10 cellular contexts compared by ENCODE assay signal in the genomic region with DNA sequence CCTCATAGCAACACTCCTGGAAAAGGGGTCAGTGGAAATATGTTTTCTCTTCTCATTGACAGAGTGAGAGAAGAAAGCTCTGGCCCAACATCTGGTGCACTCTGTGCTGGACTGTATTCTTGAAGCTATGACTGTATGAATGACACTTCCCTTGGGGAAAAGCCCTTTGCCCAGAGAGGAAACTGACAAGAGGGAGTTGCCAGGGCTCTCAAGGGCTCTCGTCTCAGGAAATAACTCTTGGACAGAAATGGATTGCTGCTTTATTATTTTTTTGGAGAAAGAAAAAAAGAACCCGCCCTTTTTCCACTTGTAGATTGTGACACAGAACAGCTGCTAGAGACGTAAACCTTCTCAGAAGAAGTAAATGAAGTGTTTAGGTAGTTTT. TPM values are rescaled to one million over a fixed set of nuclear protein-coding genes. Genes with fewer than 3 reads are reported as not detected.
A peak's percentile ranks its signal among the peaks of the same experiment; 100 is the strongest.
DNase-seq lines count a peak whose midpoint lies in the region; ATAC-seq and TF ChIP-seq lines count a peak whose summit lies in the region.
"Had no signal": no experiment of that assay in that cellular context is flagged by ENCODE, and none has a peak within 500 bp of the region (broad histone marks: within the 10 kb centered on the region; RNA-seq: fewer than 3 reads in every experiment).

No MANE protein-coding gene starts in this region.

- peak overlapping the region; percentile 34 for H3K4me2 ChIP-seq in Loucy (ENCODE audit: low read depth, low read length, poor library complexity, severe bottlenecking)

- H3K27me3 ChIP-seq in Loucy (ENCODE audit: insufficient read depth, low read length, poor library complexity, severe bottlenecking) (no peaks in the 10 kb centered on the region), neutrophil (no peaks in the 10 kb centered on the region), colonic mucosa (no peaks in the 10 kb centered on the region)

- H3K4me3 ChIP-seq in Loucy (ENCODE audit: low read length, poor library complexity, severe bottlenecking) = no peak overlapping the region
- H3K4me3 ChIP-seq in neutrophil (ENCODE audit: low read depth in 1 of 2, low read length in 1 of 2) = peak overlapping the region; percentile 15 to 30
- no peak overlapping the region for H3K4me3 ChIP-seq in colonic mucosa

- no peak overlapping the region for H2AFZ ChIP-seq in Loucy (ENCODE audit: low read length)

- no peaks in the 10 kb centered on the region for H3K79me2 ChIP-seq in Loucy (ENCODE audit: insufficient read depth, low read length)

- H3K9me3 ChIP-seq in Loucy (ENCODE audit: insufficient read depth, low read depth, low read length) (no peaks in the 10 kb centered on the region), neutrophil (no peaks in the 10 kb centered on the region), colonic mucosa (no peaks in the 10 kb centered on the region)

- no peak for TF ChIP-seq CTCF in Loucy (conservative IDR thresholded peaks at IDR 0.05; ENCODE audit: low read length)
- TF ChIP-seq CTCF in neutrophil (IDR thresholded peaks at IDR 0.05) = no peak
- TF ChIP-seq CTCF in colonic mucosa (IDR thresholded peaks at IDR 0.05) = no peak

- H4K20me1 ChIP-seq in Loucy (ENCODE audit: insufficient read depth, low read length, poor library complexity, severe bottlenecking) = no peaks in the 10 kb centered on the region

- no peaks in the 10 kb centered on the region for H3F3A ChIP-seq in Loucy (ENCODE audit: low read depth)

- peak overlapping the region; percentile 76 for H3K27ac ChIP-seq in neutrophil
- no peak overlapping the region for H3K27ac ChIP-seq in colonic mucosa
- H3K27ac ChIP-seq: foreskin keratinocyte had no signal

- peaks cover 27% of the 10 kb centered on the region for H3K4me1 ChIP-seq in Loucy (ENCODE audit: insufficient read depth, low read length, poor library complexity, severe bottlenecking)
- H3K4me1 ChIP-seq in neutrophil (ENCODE audit: control insufficient read depth in 1 of 2, insufficient read depth in 1 of 2, low read depth in 1 of 2, low read length in 1 of 2) = peaks cover 72 to 81% of the 10 kb centered on the region in 2 experiments
- no peaks in the 10 kb centered on the region for H3K4me1 ChIP-seq in colonic mucosa
- H3K4me1 ChIP-seq: foreskin keratinocyte had no signal

- H3K9me2 ChIP-seq in Loucy (replicated peaks; ENCODE audit: low read depth, low read length) = no peaks in the 10 kb centered on the region

- DNase-seq in DMS53 treated with DMSO at 0.1 percent for 48 hours (lab: John Stamatoyannopoulos, UW; ENCODE audit: unreplicated experiment) (peak; percentile 13), colonic mucosa (no peak)
- DNase-seq in activated effector memory CD4-positive, alpha-beta T cell treated with Interleukin-2 at 50 U/mL for 16 hours = no peak
- DNase-seq: foreskin keratinocyte, NCI-H2227 treated with DMSO at 0.1 percent for 48 hours had no signal

- H3K9ac ChIP-seq in Loucy (ENCODE audit: low read depth, low read length, poor library complexity, severe bottlenecking) = no peak overlapping the region
- no peak overlapping the region for H3K9ac ChIP-seq in colonic mucosa (ENCODE audit: low read depth in 2 of 2, low read length in 2 of 2)

- H3K36me3 ChIP-seq in Loucy (ENCODE audit: insufficient read depth, low read length) (no peaks in the 10 kb centered on the region), neutrophil (no peaks in the 10 kb centered on the region), colonic mucosa (no peaks in the 10 kb centered on the region)

- intact Hi-C loops in colonic mucosa (cut with DNase I) = no loop called here

- ATAC-seq in esophagus mucosa = peak; percentile 45
- ATAC-seq in GM21367 (IDR thresholded peaks at IDR 0.05; ENCODE audit: unreplicated experiment) = no peak
- no peak for ATAC-seq in HG03135 (IDR thresholded peaks at IDR 0.05; ENCODE audit: unreplicated experiment)
- ATAC-seq: foreskin keratinocyte had no signal

RNA-seq across cellular contexts. Expression of a gene that starts 11.4 kb away (rescaled TPM):
- total RNA-seq in esophagus mucosa (7.8 TPM), colonic mucosa (10 to 100 TPM; 19.3 to 37.6 TPM)

Comparison
In these comparisons a context has a peak if more than half of its experiments do, and no peak if none do; other contexts are left out.
1. H3K4me3 ChIP-seq: peak in neutrophil (2 of 2); none in Loucy (single experiment) and colonic mucosa (single experiment).